In the genomic region with DNA sequence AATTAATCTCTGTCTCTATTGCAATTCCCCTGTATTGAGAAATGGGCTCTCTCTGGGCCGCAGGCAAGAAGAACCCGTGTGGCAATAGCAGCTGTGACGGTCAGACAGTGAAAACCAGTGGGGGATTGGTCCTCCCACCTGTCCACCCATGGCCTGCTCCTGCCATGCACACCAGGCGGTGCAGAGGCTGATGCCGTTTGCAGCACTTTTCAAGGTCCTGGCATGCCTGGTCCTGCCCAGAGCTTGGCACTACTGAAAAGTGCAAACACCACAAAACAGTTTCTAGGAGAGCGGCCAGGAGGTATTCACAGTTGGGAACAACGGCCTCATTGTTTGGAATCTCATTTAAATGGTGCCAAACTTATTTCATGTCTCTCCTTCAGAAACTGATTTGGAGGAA, we compare ENCODE assay signal across 9 cellular contexts. TPM values are rescaled to one million over a fixed set of nuclear protein-coding genes. Genes with fewer than 3 reads are reported as not detected.
DNase-seq lines count a peak whose midpoint lies in the region; ATAC-seq and TF ChIP-seq lines count a peak whose summit lies in the region.
"Had no signal": no experiment of that assay in that cellular context is flagged by ENCODE, and none has a peak within 500 bp of the region (broad histone marks: within the 10 kb centered on the region; RNA-seq: fewer than 3 reads in every experiment).

No MANE protein-coding gene starts in this region.

- H3K36me3 ChIP-seq in stomach, result peaks cover 0 to 36% (median 19%) of the 10 kb centered on the region in 4 donors
- H3K36me3 ChIP-seq in MM.1S (replicated peaks; ENCODE audit: insufficient read depth, low read length), result no peaks in the 10 kb centered on the region

- TF ChIP-seq POLR2A in stomach (IDR thresholded peaks at IDR 0.05), result no peak

- H3K4me3 ChIP-seq in stomach (no peak overlapping the region), MM.1S (ENCODE audit: low read length) (no peak overlapping the region)

- peaks cover 23% of the 10 kb centered on the region for H3K36me3 Mint-ChIP-seq in stimulated activated effector memory CD8-positive, alpha-beta T cell treated with anti-CD3 and anti-CD28 coated beads, Interleukin-12 subunit alpha, Interleukin-12 subunit beta, amount 100 ng/mL, for 72 hours

- no peak overlapping the region for H3K9ac ChIP-seq in MM.1S (ENCODE audit: low read length)

- TF ChIP-seq CTCF in stomach (IDR thresholded peaks at IDR 0.05) (no peak), MM.1S (IDR thresholded peaks at IDR 0.05; ENCODE audit: low read length) (no peak)

- no peaks in the 10 kb centered on the region for H3K79me2 ChIP-seq in MM.1S (ENCODE audit: low read length)

- no peaks in the 10 kb centered on the region for H4K20me1 ChIP-seq in MM.1S (ENCODE audit: insufficient read depth, low read length)

- H3K27ac ChIP-seq in stomach, result peak overlapping the region in 4 of 5 donors; percentile 47 to 71 (median 58)
- H3K27ac ChIP-seq in MM.1S (ENCODE audit: low read length), result no peak overlapping the region

- H3K27ac Mint-ChIP-seq in stimulated activated effector memory CD8-positive, alpha-beta T cell treated with anti-CD3 and anti-CD28 coated beads, Interleukin-12 subunit alpha, Interleukin-12 subunit beta, amount 100 ng/mL, for 72 hours, result no peak overlapping the region

- no peak overlapping the region for H3K4me3 Mint-ChIP-seq in stimulated activated effector memory CD8-positive, alpha-beta T cell treated with anti-CD3 and anti-CD28 coated beads, Interleukin-12 subunit alpha, Interleukin-12 subunit beta, amount 100 ng/mL, for 72 hours

- peak; percentile 75 for ATAC-seq in left ventricle myocardium superior
- no peak for ATAC-seq in stimulated activated effector memory CD8-positive, alpha-beta T cell treated with anti-CD3 and anti-CD28 coated beads, Interleukin-12 subunit alpha, Interleukin-12 subunit beta, amount 100 ng/mL, for 72 hours

- no peaks in the 10 kb centered on the region for H3K9me3 Mint-ChIP-seq in stimulated activated effector memory CD8-positive, alpha-beta T cell treated with anti-CD3 and anti-CD28 coated beads, Interleukin-12 subunit alpha, Interleukin-12 subunit beta, amount 100 ng/mL, for 72 hours

- H3K4me1 Mint-ChIP-seq in stimulated activated effector memory CD8-positive, alpha-beta T cell treated with anti-CD3 and anti-CD28 coated beads, Interleukin-12 subunit alpha, Interleukin-12 subunit beta, amount 100 ng/mL, for 72 hours, result peaks cover 2% of the 10 kb centered on the region

- intact Hi-C loops in left ventricle myocardium superior (cut with micrococcal nuclease), result no loop called here
- intact Hi-C loops in stomach (cut with DNase I; ENCODE audit: low total_unique reads), result no loop called here

- H2AFZ ChIP-seq in MM.1S (ENCODE audit: low read length), result no peak overlapping the region

- H3K4me1 ChIP-seq in stomach (peaks cover 11 to 21% (median 13%) of the 10 kb centered on the region in 4 donors), MM.1S (ENCODE audit: low read length) (no peaks in the 10 kb centered on the region)

- no peaks in the 10 kb centered on the region for H3K9me2 ChIP-seq in MM.1S (replicated peaks; ENCODE audit: insufficient read depth, low read length)

- 22 to 39% (median 27%) methylated on average over 7 of the region's 7 CpGs for WGBS in stomach, 5 donors

- DNase-seq in NCI-H146 (lab: John Stamatoyannopoulos, UW) (peak; percentile 95), SHP77 (lab: John Stamatoyannopoulos, UW) (peak; percentile 75 to 94), left ventricle myocardium superior (no peak), stomach (peak; percentile 65), MM.1S (no peak), NK-92 (lab: John Stamatoyannopoulos, UW; ENCODE audit: unreplicated experiment) (no peak), SIG-M5 (lab: John Stamatoyannopoulos, UW) (no peak)
- no peak for DNase-seq in stimulated activated effector memory CD8-positive, alpha-beta T cell treated with anti-CD3 and anti-CD28 coated beads, Interleukin-12 subunit alpha, Interleukin-12 subunit beta, amount 100 ng/mL, for 72 hours (ENCODE audit: low spot score in 2 of 2)
- DNase-seq: islet precursor cell had no signal

- H3K27me3 ChIP-seq in stomach (no peaks in the 10 kb centered on the region), MM.1S (replicated peaks; ENCODE audit: insufficient read depth, low read length) (no peaks in the 10 kb centered on the region)

- H3K9me3 ChIP-seq in stomach, result no peaks in the 10 kb centered on the region
- no peaks in the 10 kb centered on the region for H3K9me3 ChIP-seq in MM.1S (replicated peaks; ENCODE audit: insufficient read depth, low read length)

- no peaks in the 10 kb centered on the region for H3F3A ChIP-seq in MM.1S (ENCODE audit: insufficient read depth, low read length)

- no peak for TF ChIP-seq EP300 in stomach (IDR thresholded peaks at IDR 0.05)

- H3K4me2 ChIP-seq in MM.1S (ENCODE audit: low read depth, low read length), result no peak overlapping the region

RNA-seq across cellular contexts. Expression of gene PSPH, which starts 41.5 kb away (rescaled TPM):
- total RNA-seq in left ventricle myocardium superior (14.6 TPM), stomach (10 to 100 TPM in 1 of 5 donors, 1 to 10 TPM in 3, under 1 TPM in 1; 0.45 to 53.1 (median 3.8) TPM)
- 10 to 100 TPM in 1 of 3 donors, 1 to 10 TPM in 2; 5.5 to 10.6 (median 7.3) TPM for polyA plus RNA-seq in stomach

RNA-seq across cellular contexts. Expression of gene CCT6A, which starts 41.9 kb away (rescaled TPM):
- total RNA-seq in left ventricle myocardium superior (73.5 TPM), stomach (100 to 1,000 TPM in 3 of 5 donors, 10 to 100 TPM in 2; 36.8 to 200 (median 150) TPM)
- 100 to 1,000 TPM in 1 of 3 donors, 10 to 100 TPM in 2; 77.9 to 126 (median 78.4) TPM for polyA plus RNA-seq in stomach

RNA-seq across cellular contexts. Expression of gene NIPSNAP2, which starts 45.3 kb away (rescaled TPM):
- 374 TPM for total RNA-seq in left ventricle myocardium superior
- total RNA-seq in stomach, result 100 to 1,000 TPM in 1 of 5 donors, 10 to 100 TPM in 4; 38.8 to 133 (median 63.4) TPM
- 10 to 100 TPM; 35.6 to 70.7 (median 57.0) TPM for polyA plus RNA-seq in stomach

RNA-seq across cellular contexts. Expression of gene SUMF2, which starts 54.4 kb away (rescaled TPM):
- total RNA-seq in left ventricle myocardium superior (29.2 TPM), stomach (100 to 1,000 TPM in 4 of 5 donors, 10 to 100 TPM in 1; 88.9 to 339 (median 120) TPM)
- 10 to 100 TPM; 40.8 to 71.5 (median 68.2) TPM for polyA plus RNA-seq in stomach

RNA-seq across cellular contexts. Expression of gene MRPS17, which starts 58.0 kb away (rescaled TPM):
- total RNA-seq in left ventricle myocardium superior (23.2 TPM), stomach (10 to 100 TPM in 1 of 5 donors, 1 to 10 TPM in 2, not detected in 2; 1.0 to 10.3 (median 2.3) TPM)
- 10 to 100 TPM; 11.0 to 15.0 (median 14.5) TPM for polyA plus RNA-seq in stomach

Comparison
In these comparisons a context has a peak if more than half of its experiments do, and no peak if none do; other contexts are left out.
1. DNase-seq: peak in NCI-H146 (single experiment), SHP77 (2 of 2) and stomach (single experiment); none in left ventricle myocardium superior (single experiment), MM.1S (single experiment), NK-92 (single experiment), SIG-M5 (single experiment) and stimulated activated effector memory CD8-positive, alpha-beta T cell treated with anti-CD3 and anti-CD28 coated beads, Interleukin-12 subunit alpha, Interleukin-12 subunit beta, amount 100 ng/mL, for 72 hours (0 of 2).